ENCODE assay signal across 9 cellular contexts in genomic region chr18:48924621-48925601, GRCh38. TPM values are rescaled to one million over a fixed set of nuclear protein-coding genes. Genes with fewer than 3 reads are reported as not detected.
A peak's percentile ranks its signal among the peaks of the same experiment; 100 is the strongest.
DNase-seq lines count a peak whose midpoint lies in the region; ATAC-seq, FAIRE-seq and TF ChIP-seq lines count a peak whose summit lies in the region.
"Had no signal": no experiment of that assay in that cellular context is flagged by ENCODE, and none has a peak within 500 bp of the region (broad histone marks: within the 10 kb centered on the region; RNA-seq: fewer than 3 reads in every experiment).

No MANE protein-coding gene starts in this region.

- peak overlapping the region; percentile 97 for H3K4me2 ChIP-seq in KMS-11

- H3K27me3 ChIP-seq in ACC112 (ENCODE audit: insufficient read depth, low read length): no peaks in the 10 kb centered on the region
- H3K27me3 ChIP-seq in KMS-11 (ENCODE audit: insufficient read depth, low read depth): no peaks in the 10 kb centered on the region

- H3K27ac Mint-ChIP-seq in chondrocyte (ENCODE audit: unreplicated experiment): peak overlapping the region; percentile 96
- H3K27ac Mint-ChIP-seq in natural killer cell treated with Interleukin-12 subunit alpha and Interleukin-12 subunit beta and Interleukin-15 and Interleukin-18, amount 100 ng/mL, for 72 hours: peak overlapping the region; percentile 93 to 96

- peak overlapping the region; percentile 26 for H3K4me3 ChIP-seq in ACC112 (ENCODE audit: low read depth, low read length)
- no peak overlapping the region for H3K4me3 ChIP-seq in KMS-11 (IDR thresholded peaks at IDR 0.05; ENCODE audit: insufficient read depth, low read depth, low read length)

- H3K36me3 ChIP-seq in ACC112 (ENCODE audit: insufficient read depth, low read length) (peaks cover 10% of the 10 kb centered on the region; the same call in 1 of the 2 replicates), KMS-11 (ENCODE audit: insufficient read depth) (peaks cover 8% of the 10 kb centered on the region; the same call in 1 of the 2 replicates)

- H3K27ac ChIP-seq in ACC112 (ENCODE audit: low read depth, low read length) (peak overlapping the region; percentile 72), KMS-11 (peak overlapping the region; percentile 92)

- peak overlapping the region; percentile 55 for H3K4me3 Mint-ChIP-seq in chondrocyte (ENCODE audit: unreplicated experiment)
- peak overlapping the region; percentile 84 for H3K4me3 Mint-ChIP-seq in natural killer cell treated with Interleukin-12 subunit alpha and Interleukin-12 subunit beta and Interleukin-15 and Interleukin-18, amount 100 ng/mL, for 72 hours

- no peak for TF ChIP-seq POLR2A in GM12891 (IDR thresholded peaks at IDR 0.05; ENCODE audit: low read depth, low read length)

- peaks cover 100% of the 10 kb centered on the region for H3K4me1 Mint-ChIP-seq in chondrocyte (ENCODE audit: low read depth)
- H3K4me1 Mint-ChIP-seq in natural killer cell treated with Interleukin-12 subunit alpha and Interleukin-12 subunit beta and Interleukin-15 and Interleukin-18, amount 100 ng/mL, for 72 hours (ENCODE audit: low read depth in 2 of 2): peaks cover 83 to 90% of the 10 kb centered on the region in 2 donors

- TF ChIP-seq CTCF in KMS-11 (conservative IDR thresholded peaks at IDR 0.05; ENCODE audit: low read depth, low read length) (no peak), chondrocyte (IDR thresholded peaks at IDR 0.05) (peak; percentile 48)

- H3K27me3 Mint-ChIP-seq in chondrocyte (ENCODE audit: low read depth): no peaks in the 10 kb centered on the region
- no peaks in the 10 kb centered on the region for H3K27me3 Mint-ChIP-seq in natural killer cell treated with Interleukin-12 subunit alpha and Interleukin-12 subunit beta and Interleukin-15 and Interleukin-18, amount 100 ng/mL, for 72 hours

- FAIRE-seq in GM12891 (lab: Jason Lieb, UNC): no peak
- FAIRE-seq: endometrium had no signal

- H3K9ac ChIP-seq in KMS-11: peak overlapping the region; percentile 71

- H3K79me2 ChIP-seq in ACC112 (ENCODE audit: control insufficient read depth, insufficient read depth, low read length, unreplicated experiment) (peaks cover 87% of the 10 kb centered on the region), KMS-11 (ENCODE audit: insufficient read depth, low read depth) (peaks cover 100% of the 10 kb centered on the region)

- no peaks in the 10 kb centered on the region for H3K9me3 Mint-ChIP-seq in chondrocyte (ENCODE audit: low read depth)
- no peaks in the 10 kb centered on the region for H3K9me3 Mint-ChIP-seq in natural killer cell treated with Interleukin-12 subunit alpha and Interleukin-12 subunit beta and Interleukin-15 and Interleukin-18, amount 100 ng/mL, for 72 hours

- H3K36me3 Mint-ChIP-seq in chondrocyte (ENCODE audit: low read depth): peaks cover 32% of the 10 kb centered on the region
- peaks cover 12% of the 10 kb centered on the region for H3K36me3 Mint-ChIP-seq in natural killer cell treated with Interleukin-12 subunit alpha and Interleukin-12 subunit beta and Interleukin-15 and Interleukin-18, amount 100 ng/mL, for 72 hours

- H2AFZ ChIP-seq in ACC112 (ENCODE audit: low read length, unreplicated experiment) (peak overlapping the region; percentile 21), KMS-11 (ENCODE audit: low read depth) (peak overlapping the region; percentile 6; the same call in 1 of the 2 replicates)

- DNase-seq in chondrocyte (ENCODE audit: low spot score) (peak; percentile 54), nucleus accumbens (lab: John Stamatoyannopoulos, UW) (no peak), GM12891 (ENCODE audit: insufficient read length, low spot score) (no peak), cortex of kidney (lab: John Stamatoyannopoulos, UW) (no peak)
- DNase-seq in natural killer cell treated with Interleukin-12 subunit alpha and Interleukin-12 subunit beta and Interleukin-15 and Interleukin-18, amount 100 ng/mL, for 72 hours (ENCODE audit: low spot score): peak; percentile 88

- peak; percentile 49 to 78 for ATAC-seq in natural killer cell treated with Interleukin-12 subunit alpha and Interleukin-12 subunit beta and Interleukin-15 and Interleukin-18, amount 100 ng/mL, for 72 hours
- ATAC-seq in GM18498 (IDR thresholded peaks at IDR 0.05; ENCODE audit: unreplicated experiment): no peak

- no peaks in the 10 kb centered on the region for H4K20me1 ChIP-seq in KMS-11 (ENCODE audit: insufficient read depth)

- H3K4me1 ChIP-seq in ACC112 (ENCODE audit: control insufficient read depth, insufficient read depth, low read length, unreplicated experiment) (peaks cover 76% of the 10 kb centered on the region), KMS-11 (ENCODE audit: low read depth, poor library complexity, severe bottlenecking) (peaks cover 98% of the 10 kb centered on the region)

TF ChIP-seq in GM12891, 5 proteins besides CTCF, POLR2A, EP300 and RAD21:
- TF ChIP-seq POU2F2 (IDR thresholded peaks at IDR 0.05; ENCODE audit: low read depth, low read length) (no peak), POLR2AphosphoS5 (IDR thresholded peaks at IDR 0.05; ENCODE audit: low read depth, low read length) (no peak), SPI1 (IDR thresholded peaks at IDR 0.05; ENCODE audit: low read depth, low read length) (no peak), TAF1 (IDR thresholded peaks at IDR 0.05; ENCODE audit: low read depth, low read length) (no peak), PAX5 (IDR thresholded peaks at IDR 0.05; ENCODE audit: insufficient read depth, low read length, severe bottlenecking) (no peak)

RNA-seq across cellular contexts. Expression of gene SMAD7, which starts 25.9 kb away (rescaled TPM):
- 61.2 to 99.9 TPM (median 70.1 TPM) in 3 replicates for total RNA-seq in chondrocyte
- total RNA-seq in natural killer cell treated with Interleukin-12 subunit alpha and Interleukin-12 subunit beta and Interleukin-15 and Interleukin-18, amount 100 ng/mL, for 72 hours: 10 to 100 TPM; 49.1 to 85.8 TPM
- polyA plus RNA-seq in GM12891 (2012; ENCODE audit: low read depth, missing spikeins): 4.7 TPM

Comparison
In these comparisons a context has a peak if more than half of its experiments do, and no peak if none do; other contexts are left out.
1. DNase-seq: peak in chondrocyte (single experiment) and natural killer cell treated with Interleukin-12 subunit alpha and Interleukin-12 subunit beta and Interleukin-15 and Interleukin-18, amount 100 ng/mL, for 72 hours (single experiment); none in nucleus accumbens (0 of 56), GM12891 (single experiment) and cortex of kidney (single experiment).